In genomic region chr22:50526849-50527801, GRCh38 we compare ENCODE assay signal across 8 cellular contexts. TPM values are rescaled to one million over a fixed set of nuclear protein-coding genes. Genes with fewer than 3 reads are reported as not detected.
DNase-seq lines count a peak whose midpoint lies in the region; ATAC-seq and TF ChIP-seq lines count a peak whose summit lies in the region.

No MANE protein-coding gene starts in this region.

- no peak for TF ChIP-seq CTCF in Calu3 (IDR thresholded peaks at IDR 0.05; ENCODE audit: unreplicated experiment)
- TF ChIP-seq CTCF in natural killer cell (IDR thresholded peaks at IDR 0.05) = no peak

- no peaks in the 10 kb centered on the region for H3K27me3 Mint-ChIP-seq in Calu3 (ENCODE audit: unreplicated experiment)
- peaks cover 0 to 6% of the 10 kb centered on the region in 2 donors for H3K27me3 Mint-ChIP-seq in natural killer cell (ENCODE audit: low read depth in 2 of 2)

- H3K4me3 Mint-ChIP-seq in Calu3 (ENCODE audit: low read depth, unreplicated experiment) (peak overlapping the region; percentile 85), natural killer cell (peak overlapping the region; percentile 83)

- H3K27ac Mint-ChIP-seq in Calu3 (ENCODE audit: unreplicated experiment) (peak overlapping the region; percentile 92), natural killer cell (peak overlapping the region; percentile 84 to 91)

- H3K36me3 Mint-ChIP-seq in Calu3 (ENCODE audit: insufficient read depth, unreplicated experiment) (peaks cover 99% of the 10 kb centered on the region), natural killer cell (no peaks in the 10 kb centered on the region)

- H3K9me3 Mint-ChIP-seq in Calu3 (ENCODE audit: low read depth, unreplicated experiment) (no peaks in the 10 kb centered on the region), natural killer cell (no peaks in the 10 kb centered on the region)

- H3K9me3 ChIP-seq in esophagus (ENCODE audit: control insufficient read depth in 2 of 2, insufficient read depth in 1 of 2, low read depth in 1 of 2, low read length in 1 of 2) = peaks cover 0 to 2% of the 10 kb centered on the region in 2 donors

- peak overlapping the region; percentile 90 to 100 for H3K27ac ChIP-seq in esophagus (ENCODE audit: low read depth in 2 of 2, low read length in 1 of 2)

- no TSS peak for BruUV-seq in Calu3 (replicated peaks; lab: Mats Ljungman, UMichigan)

- H3K4me1 Mint-ChIP-seq in Calu3 (ENCODE audit: low read depth, unreplicated experiment) = peaks cover 20% of the 10 kb centered on the region
- peaks cover 26 to 41% of the 10 kb centered on the region in 2 donors for H3K4me1 Mint-ChIP-seq in natural killer cell

- no peaks in the 10 kb centered on the region for H3K27me3 ChIP-seq in esophagus (ENCODE audit: control insufficient read depth in 1 of 2, insufficient read depth in 2 of 2, low read length in 2 of 2)

- CTCF ChIA-PET in Calu3 (lab: Charles Lee) = interaction anchor here (0.6 kb wide), 1 partner anchor 94 kb away, joined by 5 read pairs; no protein-coding TSS in a partner anchor

- WGBS in esophagus, 2 donors = 37 to 48% methylated on average over 28 to 29 of the region's 29 CpGs

- DNase-seq in Calu3 (peak; percentile 71), HK-2 (ENCODE audit: unreplicated experiment) (peak; percentile 55), UCSD-AML1 (lab: John Stamatoyannopoulos, UW; ENCODE audit: unreplicated experiment) (peak; percentile 77), natural killer cell (no peak), H4 (ENCODE audit: low spot score) (no peak)

- intact Hi-C loops in Calu3 (cut with micrococcal nuclease; ENCODE audit: unreplicated experiment) (no loop called here), natural killer cell (cut with micrococcal nuclease) (loop anchor here (5.0 kb wide), 1 partner anchor 35 kb away; the partner anchor contains the start of gene SYCE3)

- peaks cover 7 to 19% of the 10 kb centered on the region in 2 donors for H3K36me3 ChIP-seq in esophagus (ENCODE audit: control insufficient read depth in 2 of 2, insufficient read depth in 2 of 2, low read length in 1 of 2)

- H3K4me1 ChIP-seq in esophagus (ENCODE audit: control insufficient read depth in 2 of 2, insufficient read depth in 2 of 2, low read length in 1 of 2) = peaks cover 13 to 37% of the 10 kb centered on the region in 2 donors

- H3K4me3 ChIP-seq in esophagus (ENCODE audit: low read depth in 1 of 2, low read length in 2 of 2) = peak overlapping the region; percentile 62 to 75

- peak in 1 of 3 donors; percentile 3 for ATAC-seq in natural killer cell
- no peak for ATAC-seq in GM21360 (IDR thresholded peaks at IDR 0.05; ENCODE audit: unreplicated experiment)
- ATAC-seq in HG02610 (IDR thresholded peaks at IDR 0.05; ENCODE audit: unreplicated experiment) = no peak

RNA-seq across cellular contexts. Expression of gene SCO2, which starts 1.7 kb away (rescaled TPM):
- total RNA-seq in Calu3 (2022) (3.6 and 5.3 TPM in 2 replicates), natural killer cell (10 to 100 TPM in 1 of 3 donors, 1 to 10 TPM in 2; 2.8 to 13.5 (median 8.4) TPM)
- 1 to 10 TPM in 1 of 2 donors, under 1 TPM in 1; 0.61 to 3.2 TPM for polyA plus RNA-seq in esophagus
- 1.3 and 11.9 TPM in 2 replicates for total RNA-seq in H4 (2014; rRNA removed; shearing (Covaris generic))

RNA-seq across cellular contexts. Expression of gene TYMP, which starts 2.7 kb away (rescaled TPM):
- 44.1 and 62.2 TPM in 2 replicates for total RNA-seq in Calu3 (2022)
- 10 to 100 TPM; 35.7 to 48.0 TPM for polyA plus RNA-seq in esophagus
- 10 to 100 TPM; 17.7 to 44.6 (median 32.4) TPM for total RNA-seq in natural killer cell
- total RNA-seq in H4 (2014; rRNA removed; shearing (Covaris generic)) = 0.39 and 0.68 TPM in 2 replicates

RNA-seq across cellular contexts. Expression of gene KLHDC7B, which starts 18.6 kb away (rescaled TPM):
- 1.6 and 3.0 TPM in 2 replicates for total RNA-seq in Calu3 (2022)
- polyA plus RNA-seq in esophagus = under 1 TPM; 0.12 to 0.14 TPM
- 1 to 10 TPM; 2.4 to 6.9 (median 5.3) TPM for total RNA-seq in natural killer cell
- 0.18 and 0.48 TPM in 2 replicates for total RNA-seq in H4 (2014; rRNA removed; shearing (Covaris generic))

RNA-seq across cellular contexts. Expression of gene NCAPH2, which starts 19.1 kb away (rescaled TPM):
- total RNA-seq in Calu3 (2022) (73.2 and 92.0 TPM in 2 replicates), natural killer cell (100 to 1,000 TPM in 2 of 3 donors, 10 to 100 TPM in 1; 94.5 to 106 (median 104) TPM)
- 10 to 100 TPM; 32.9 to 35.4 TPM for polyA plus RNA-seq in esophagus
- total RNA-seq in H4 (2014; rRNA removed; shearing (Covaris generic)) = 39.0 and 76.8 TPM in 2 replicates

RNA-seq across cellular contexts. Expression of gene LMF2, which starts 19.6 kb away (rescaled TPM):
- total RNA-seq in Calu3 (2022) (85.2 and 87.1 TPM in 2 replicates), natural killer cell (100 to 1,000 TPM; 114 to 129 (median 122) TPM)
- 10 to 100 TPM; 44.1 to 64.9 TPM for polyA plus RNA-seq in esophagus
- 8.6 and 9.4 TPM in 2 replicates for total RNA-seq in H4 (2014; rRNA removed; shearing (Covaris generic))

Comparison
In these comparisons a context has a peak if more than half of its experiments do, and no peak if none do; other contexts are left out.
1. DNase-seq: peak in Calu3 (single experiment), HK-2 (single experiment) and UCSD-AML1 (single experiment); none in natural killer cell (single experiment) and H4 (single experiment).
2. RNA of gene TYMP, which starts 2.7 kb away (total RNA-seq): 44.1 to 62.2 TPM in Calu3 and 17.7 to 44.6 TPM in natural killer cell; 0.39 to 0.68 TPM in H4; every median in the first group is over 10 times any median in the second.